Comparison of ENCODE assay signal across 7 cellular contexts in genomic region chr5:154321546-154321945, GRCh38.
"Had no signal": no experiment of that assay in that cellular context is flagged by ENCODE, and none has a peak within 500 bp of the region (broad histone marks: within the 10 kb centered on the region; RNA-seq: fewer than 3 reads in every experiment).

No MANE protein-coding gene starts in this region.

- ATAC-seq: GM23338, HCT116, HepG2 had no signal

- H3K27me3 Mint-ChIP-seq: IgD-negative memory B cell had no signal

- H3K9me3 Mint-ChIP-seq: GM23338, H9, HFFc6, IgD-negative memory B cell had no signal

- H3K27ac Mint-ChIP-seq: GM23338, H9, HFFc6 had no signal

- H3K4me3 Mint-ChIP-seq: GM23338, H9, HFFc6 had no signal

- H3K4me3 ChIP-seq: GM23338 had no signal

- H3K4me1 Mint-ChIP-seq: GM23338 had no signal

- H3K27ac ChIP-seq: HL-60 had no signal

- DNase-seq: H9, HFFc6 had no signal
